ENCODE assay signal across 8 cellular contexts in genomic region chr4:9495450-9495849, GRCh38. TPM values are rescaled to one million over a fixed set of nuclear protein-coding genes. Genes with fewer than 3 reads are reported as not detected.
A peak's percentile ranks its signal among the peaks of the same experiment; 100 is the strongest.
DNase-seq lines count a peak whose midpoint lies in the region; ATAC-seq and TF ChIP-seq lines count a peak whose summit lies in the region.
"Not testable (repeated sequence)": the region's sequence is repeated elsewhere in the genome, so short reads cannot be mapped to it uniquely, and the experiment has no call there.
"Had no signal": no experiment of that assay in that cellular context is flagged by ENCODE, and none has a peak within 500 bp of the region (broad histone marks: within the 10 kb centered on the region; RNA-seq: fewer than 3 reads in every experiment).

No MANE protein-coding gene starts in this region.

- in situ Hi-C loops in SK-MEL-5 (cut with HindIII; ENCODE audit: low pct_unique_long_range_greater_than_20kb, low sequenced_read_pairs): not testable (repeated sequence)

- not testable (repeated sequence) for H3K4me3 Mint-ChIP-seq in activated T-cell treated with anti-CD3 and anti-CD28 coated beads, Interleukin-2, amount 50 U/mL, for 24 hours; endodermal cell

- not testable (repeated sequence) for H3K27ac Mint-ChIP-seq in activated T-cell treated with anti-CD3 and anti-CD28 coated beads, Interleukin-2, amount 50 U/mL, for 24 hours; endodermal cell

- 0 to 18% methylated on average over 1 to 10 of the region's 11 CpGs for WGBS in endodermal cell (ENCODE audit: insufficient coverage in 1 of 2, insufficient read length in 1 of 2), 2 experiments
- 0% methylated on average over 1 of the region's 11 CpGs for WGBS in right lobe of liver (ENCODE audit: insufficient coverage, low coverage, low lambda C conversion rate, missing lambda C conversion rate)

- H3K9ac ChIP-seq in endodermal cell (ENCODE audit: extremely low read depth, low read length, poor library complexity, severe bottlenecking): not testable (repeated sequence)

- intact Hi-C loops in right lobe of liver (cut with DNase I): not testable (repeated sequence)

- not testable (repeated sequence) for H3K9me3 ChIP-seq in endodermal cell (ENCODE audit: control insufficient read depth, low read length); right lobe of liver

- CTCF ChIA-PET in GM10248 (lab: Yijun Ruan, JAX): not testable (repeated sequence)

- H3K27ac ChIP-seq in endodermal cell (ENCODE audit: low read depth, low read length); right lobe of liver: not testable (repeated sequence)

- H3K36me3 ChIP-seq in endodermal cell (ENCODE audit: control insufficient read depth, insufficient read depth, low read length); right lobe of liver: not testable (repeated sequence)

- TF ChIP-seq CTCF in GM10248 (IDR thresholded peaks at IDR 0.05; ENCODE audit: control extremely low read depth, extremely low read depth, low read depth, missing control alignments): peak; percentile 50
- TF ChIP-seq CTCF in endodermal cell (conservative IDR thresholded peaks at IDR 0.05): peak; percentile 76
- TF ChIP-seq CTCF in right lobe of liver (IDR thresholded peaks at IDR 0.05): peak in 3 of 4 donors; percentile 20 to 39 (median 25)

- H3K4me3 ChIP-seq in endodermal cell (ENCODE audit: low read length); right lobe of liver: not testable (repeated sequence)

- not testable (repeated sequence) for DNase-seq in GM10248 (ENCODE audit: extremely low spot score)
- peak; percentile 37 for DNase-seq in NCI-H1105 treated with DMSO at 0.1 percent for 48 hours (lab: John Stamatoyannopoulos, UW)
- peak; percentile 67 for DNase-seq in SK-MEL-5 (ENCODE audit: low read depth, low spot score)
- DNase-seq in activated T-cell treated with anti-CD3 and anti-CD28 coated beads, Interleukin-2, amount 50 U/mL, for 24 hours: peak; percentile 77
- peak; percentile 96 for DNase-seq in endodermal cell
- DNase-seq in right lobe of liver: peak in 2 of 3 donors; percentile 49 to 58
- DNase-seq in stimulated activated CD4-positive, alpha-beta T cell treated with anti-CD3 and anti-CD28 coated beads, Interleukin-15, amount 100 ng/mL, for 48 hours (ENCODE audit: low read depth in 2 of 2): peak; percentile 62

- POLR2A ChIA-PET in GM10248 (lab: Yijun Ruan, JAX): not testable (repeated sequence)

- H3K4me1 ChIP-seq in endodermal cell (ENCODE audit: control insufficient read depth, insufficient read depth, low read length); right lobe of liver: not testable (repeated sequence)

- H3K36me3 Mint-ChIP-seq in activated T-cell treated with anti-CD3 and anti-CD28 coated beads, Interleukin-2, amount 50 U/mL, for 24 hours (ENCODE audit: low read depth); endodermal cell (ENCODE audit: low read depth): not testable (repeated sequence)

- H3K4me1 Mint-ChIP-seq in activated T-cell treated with anti-CD3 and anti-CD28 coated beads, Interleukin-2, amount 50 U/mL, for 24 hours (ENCODE audit: low read depth); endodermal cell: not testable (repeated sequence)

- H3K9me3 Mint-ChIP-seq in activated T-cell treated with anti-CD3 and anti-CD28 coated beads, Interleukin-2, amount 50 U/mL, for 24 hours; endodermal cell: not testable (repeated sequence)

- peaks cover 39% of the 10 kb centered on the region for H3K27me3 Mint-ChIP-seq in activated T-cell treated with anti-CD3 and anti-CD28 coated beads, Interleukin-2, amount 50 U/mL, for 24 hours
- H3K27me3 Mint-ChIP-seq in endodermal cell (ENCODE audit: insufficient read depth): peaks cover 39% of the 10 kb centered on the region

- TF ChIP-seq POLR2A in right lobe of liver (IDR thresholded peaks at IDR 0.05): not testable (repeated sequence)

- peaks cover 13% of the 10 kb centered on the region for H3K27me3 ChIP-seq in endodermal cell (ENCODE audit: control insufficient read depth, insufficient read depth, low read length, poor library complexity, severe bottlenecking)
- H3K27me3 ChIP-seq in right lobe of liver: not testable (repeated sequence)

- ATAC-seq in right lobe of liver: not testable (repeated sequence)

RNA-seq across cellular contexts. Expression of gene DEFB131A, which starts 51.2 kb away (rescaled TPM):
- total RNA-seq in SK-MEL-5 (2014; rRNA removed; shearing (Covaris generic)): not detected in 2 replicates
- not detected in 2 replicates for polyA plus RNA-seq in SK-MEL-5 (2015; cell fraction: cytosol; rRNA removed)
- not detected in 2 replicates for polyA plus RNA-seq in SK-MEL-5 (2015; cell fraction: nucleus; rRNA removed)
- total RNA-seq in endodermal cell (not detected), right lobe of liver (not detected)
- polyA plus RNA-seq in endodermal cell (2013, experiment 1 of 2): not detected
- polyA plus RNA-seq in endodermal cell (2013, experiment 2 of 2): not detected
- total RNA-seq: IMR-90 had no signal
- polyA plus RNA-seq: IMR-90 had no signal

Comparison
In these comparisons a context has a peak if more than half of its experiments do, and no peak if none do; other contexts are left out.
1. CTCF ChIP-seq: peak in every context shown above with its lines; median percentile 76 in endodermal cell; 50 in GM10248; 25 in right lobe of liver.